Comparison of ENCODE assay signal across 15 cellular contexts in the genomic region with DNA sequence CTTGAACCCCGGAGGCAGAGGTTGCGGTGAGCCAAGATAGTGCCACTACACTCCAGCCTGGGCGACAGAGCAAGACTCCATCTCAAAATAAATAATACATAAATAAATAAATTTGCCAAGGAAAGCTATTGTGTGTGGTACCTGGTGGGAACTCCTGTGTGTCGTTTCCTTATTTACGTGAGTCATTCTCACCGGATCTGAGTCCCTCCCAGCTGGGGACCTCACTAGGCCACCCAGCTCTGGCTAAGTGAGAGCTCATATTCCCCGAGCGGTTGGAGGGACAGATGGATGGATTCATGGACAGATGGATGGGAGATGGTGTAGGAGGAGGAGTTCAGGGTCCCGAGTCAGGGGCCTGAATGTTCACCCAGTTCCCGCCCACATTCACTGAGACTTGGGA. TPM values are rescaled to one million over a fixed set of nuclear protein-coding genes. Genes with fewer than 3 reads are reported as not detected.
DNase-seq lines count a peak whose midpoint lies in the region; ATAC-seq and TF ChIP-seq lines count a peak whose summit lies in the region.
"Had no signal": no experiment of that assay in that cellular context is flagged by ENCODE, and none has a peak within 500 bp of the region (broad histone marks: within the 10 kb centered on the region; RNA-seq: fewer than 3 reads in every experiment).

No MANE protein-coding gene starts in this region.

- no peaks in the 10 kb centered on the region for H3K36me3 ChIP-seq in ovary
- H3K36me3 ChIP-seq: BLaER1 treated with 17β-estradiol and CSF1 and Interleukin-3, amounts not matched to agents 10 nM and 100 nM had no signal

- no peaks in the 10 kb centered on the region for H3K9me3 ChIP-seq in ovary
- H3K9me3 ChIP-seq: A549 had no signal

- intact Hi-C loops in ovary (cut with DNase I), result no loop called here

- H3K9me3 Mint-ChIP-seq in IgD-negative memory B cell (no peaks in the 10 kb centered on the region), glutamatergic neuron (ENCODE audit: unreplicated experiment) (peaks cover 4% of the 10 kb centered on the region)
- H3K9me3 Mint-ChIP-seq: CD8-positive, alpha-beta memory T cell had no signal

- H3K27ac Mint-ChIP-seq in IgD-negative memory B cell (peak overlapping the region in 2 of 3 donors; percentile 21 to 46), glutamatergic neuron (ENCODE audit: unreplicated experiment) (no peak overlapping the region)
- H3K27ac Mint-ChIP-seq: CD8-positive, alpha-beta memory T cell had no signal

- DNase-seq in DMS 273 (lab: John Stamatoyannopoulos, UW; ENCODE audit: unreplicated experiment) (peak; percentile 92), NCI-H524 treated with DMSO at 0.1 percent for 48 hours (lab: John Stamatoyannopoulos, UW) (peak; percentile 63), glutamatergic neuron (no peak), ovary (no peak), NCI-H2029 treated with DMSO at 0.1 percent for 48 hours (lab: John Stamatoyannopoulos, UW) (no peak)
- DNase-seq in stimulated activated CD4-positive, alpha-beta T cell treated with anti-CD3 and anti-CD28 coated beads, Interleukin-2, amount 100 ng/mL, for 24 hours, result no peak
- DNase-seq: CD8-positive, alpha-beta memory T cell; MM.1S; SW 1271 had no signal

- H3K36me3 Mint-ChIP-seq in IgD-negative memory B cell (no peaks in the 10 kb centered on the region), glutamatergic neuron (ENCODE audit: unreplicated experiment) (no peaks in the 10 kb centered on the region)
- H3K36me3 Mint-ChIP-seq: CD8-positive, alpha-beta memory T cell had no signal

- no peak for ATAC-seq in GM19467 (IDR thresholded peaks at IDR 0.05; ENCODE audit: unreplicated experiment)
- ATAC-seq: A549, HepG2, Panc1 had no signal

- H3K4me3 Mint-ChIP-seq in IgD-negative memory B cell (no peak overlapping the region), glutamatergic neuron (ENCODE audit: unreplicated experiment) (peak overlapping the region; percentile 43)
- H3K4me3 Mint-ChIP-seq: CD8-positive, alpha-beta memory T cell had no signal

- H3K27ac ChIP-seq in ovary, result no peak overlapping the region
- H3K27ac ChIP-seq: BLaER1 treated with 17β-estradiol and CSF1 and Interleukin-3, amounts not matched to agents 10 nM and 100 nM had no signal

- TF ChIP-seq CTCF in glutamatergic neuron (IDR thresholded peaks at IDR 0.05; ENCODE audit: partially characterized antibody, unreplicated experiment) (no peak), ovary (IDR thresholded peaks at IDR 0.05) (no peak)

- H3K27me3 ChIP-seq in ovary, result no peaks in the 10 kb centered on the region

- H3K4me1 Mint-ChIP-seq in IgD-negative memory B cell (peaks cover 0 to 5% (median 2%) of the 10 kb centered on the region in 3 donors), glutamatergic neuron (ENCODE audit: low read depth, unreplicated experiment) (peaks cover 28% of the 10 kb centered on the region)

- TF ChIP-seq POLR2A in ovary (IDR thresholded peaks at IDR 0.05), result no peak

- no peak overlapping the region for H3K4me3 ChIP-seq in ovary
- H3K4me3 ChIP-seq: A549; BLaER1 treated with 17β-estradiol and CSF1 and Interleukin-3, amounts not matched to agents 10 nM and 100 nM had no signal

- no peaks in the 10 kb centered on the region for H3K4me1 ChIP-seq in ovary (ENCODE audit: insufficient read depth)

- 78 to 93% (median 79%) methylated on average over 10 of the region's 10 CpGs for WGBS in ovary, 3 donors

- H3K27me3 Mint-ChIP-seq in IgD-negative memory B cell, result peaks cover 37% of the 10 kb centered on the region
- H3K27me3 Mint-ChIP-seq in glutamatergic neuron (ENCODE audit: unreplicated experiment), result peaks cover 21% of the 10 kb centered on the region

- no peak for TF ChIP-seq EP300 in ovary (IDR thresholded peaks at IDR 0.05)

RNA-seq across cellular contexts. Expression of a gene that starts 22.9 kb away (rescaled TPM):
- polyA plus RNA-seq in IgD-negative memory B cell (not detected), ovary (under 1 TPM in 1 of 2 donors, not detected in 1; 0.64 TPM)
- total RNA-seq in glutamatergic neuron (ENCODE audit: unreplicated experiment) (14.6 TPM), ovary (1 to 10 TPM in 3 of 7 donors, under 1 TPM in 2, not detected in 2; 0.20 to 6.0 (median 1.1) TPM)
- total RNA-seq: CD8-positive, alpha-beta memory T cell had no signal
- polyA plus RNA-seq: CD8-positive, alpha-beta memory T cell had no signal

RNA-seq across cellular contexts. Expression of a gene that starts 43.4 kb away (rescaled TPM):
- not detected for polyA plus RNA-seq in IgD-negative memory B cell
- total RNA-seq in glutamatergic neuron (ENCODE audit: unreplicated experiment), result 7.4 TPM
- under 1 TPM in 4 of 7 donors, not detected in 3; 0.10 to 0.79 (median 0.20) TPM for total RNA-seq in ovary
- polyA plus RNA-seq in ovary, result under 1 TPM; 0.13 to 0.19 TPM

Comparison
In these comparisons a context has a peak if more than half of its experiments do, and no peak if none do; other contexts are left out.
1. DNase-seq: peak in DMS 273 (single experiment) and NCI-H524 treated with DMSO at 0.1 percent for 48 hours (single experiment); none in glutamatergic neuron (single experiment), stimulated activated CD4-positive, alpha-beta T cell treated with anti-CD3 and anti-CD28 coated beads, Interleukin-2, amount 100 ng/mL, for 24 hours (0 of 2), ovary (0 of 5) and NCI-H2029 treated with DMSO at 0.1 percent for 48 hours (single experiment).